1 cellular context compared by ENCODE assay signal in the genomic region with DNA sequence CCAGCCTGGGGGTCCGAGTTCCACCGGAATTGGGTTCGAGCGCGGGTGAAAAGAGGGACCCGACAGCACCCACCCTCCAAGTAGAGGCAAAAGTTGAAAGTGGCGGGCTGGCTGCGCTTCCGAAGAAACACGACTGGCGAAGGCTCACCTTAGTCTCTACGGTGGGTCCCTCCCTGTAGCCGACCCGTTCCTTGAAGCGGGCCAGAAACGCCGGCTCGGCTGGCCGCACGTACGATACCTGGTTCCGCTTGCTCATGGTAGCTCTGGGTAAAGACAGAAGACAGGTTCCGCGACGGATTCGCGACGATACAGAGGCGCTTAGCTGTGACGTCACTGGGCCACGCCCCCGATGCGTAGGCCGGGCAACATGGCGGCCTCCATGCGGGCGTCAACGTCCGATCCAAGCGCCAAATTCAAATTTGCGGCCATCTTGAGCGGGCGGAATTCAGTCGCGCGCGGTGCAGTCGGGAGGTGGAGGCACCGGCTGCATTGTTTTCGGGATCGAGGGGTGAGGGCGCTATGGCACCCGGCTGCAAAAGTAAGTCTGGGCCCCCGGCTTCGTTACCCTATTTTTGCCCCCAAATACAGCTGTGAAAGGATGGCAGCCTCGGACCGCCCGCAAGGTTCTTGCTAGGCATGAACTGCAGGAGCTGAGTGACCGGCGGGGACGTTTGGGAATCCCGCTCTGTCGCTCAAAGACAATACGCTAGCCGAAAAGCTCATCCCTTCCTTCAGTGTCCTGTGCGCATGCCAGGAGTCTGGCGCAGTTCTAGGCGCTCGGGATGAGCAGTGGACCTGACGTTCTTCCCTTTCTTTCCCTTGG.
TF ChIP-seq lines count a peak whose summit lies in the region.

KIAA1143 (minus strand) TSS at position 273 of the 823 bp plus-strand sequence; CDS start at position 256, 17 bp downstream.
A gene with protein sequence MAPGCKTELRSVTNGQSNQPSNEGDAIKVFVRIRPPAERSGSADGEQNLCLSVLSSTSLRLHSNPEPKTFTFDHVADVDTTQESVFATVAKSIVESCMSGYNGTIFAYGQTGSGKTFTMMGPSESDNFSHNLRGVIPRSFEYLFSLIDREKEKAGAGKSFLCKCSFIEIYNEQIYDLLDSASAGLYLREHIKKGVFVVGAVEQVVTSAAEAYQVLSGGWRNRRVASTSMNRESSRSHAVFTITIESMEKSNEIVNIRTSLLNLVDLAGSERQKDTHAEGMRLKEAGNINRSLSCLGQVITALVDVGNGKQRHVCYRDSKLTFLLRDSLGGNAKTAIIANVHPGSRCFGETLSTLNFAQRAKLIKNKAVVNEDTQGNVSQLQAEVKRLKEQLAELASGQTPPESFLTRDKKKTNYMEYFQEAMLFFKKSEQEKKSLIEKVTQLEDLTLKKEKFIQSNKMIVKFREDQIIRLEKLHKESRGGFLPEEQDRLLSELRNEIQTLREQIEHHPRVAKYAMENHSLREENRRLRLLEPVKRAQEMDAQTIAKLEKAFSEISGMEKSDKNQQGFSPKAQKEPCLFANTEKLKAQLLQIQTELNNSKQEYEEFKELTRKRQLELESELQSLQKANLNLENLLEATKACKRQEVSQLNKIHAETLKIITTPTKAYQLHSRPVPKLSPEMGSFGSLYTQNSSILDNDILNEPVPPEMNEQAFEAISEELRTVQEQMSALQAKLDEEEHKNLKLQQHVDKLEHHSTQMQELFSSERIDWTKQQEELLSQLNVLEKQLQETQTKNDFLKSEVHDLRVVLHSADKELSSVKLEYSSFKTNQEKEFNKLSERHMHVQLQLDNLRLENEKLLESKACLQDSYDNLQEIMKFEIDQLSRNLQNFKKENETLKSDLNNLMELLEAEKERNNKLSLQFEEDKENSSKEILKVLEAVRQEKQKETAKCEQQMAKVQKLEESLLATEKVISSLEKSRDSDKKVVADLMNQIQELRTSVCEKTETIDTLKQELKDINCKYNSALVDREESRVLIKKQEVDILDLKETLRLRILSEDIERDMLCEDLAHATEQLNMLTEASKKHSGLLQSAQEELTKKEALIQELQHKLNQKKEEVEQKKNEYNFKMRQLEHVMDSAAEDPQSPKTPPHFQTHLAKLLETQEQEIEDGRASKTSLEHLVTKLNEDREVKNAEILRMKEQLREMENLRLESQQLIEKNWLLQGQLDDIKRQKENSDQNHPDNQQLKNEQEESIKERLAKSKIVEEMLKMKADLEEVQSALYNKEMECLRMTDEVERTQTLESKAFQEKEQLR (N-terminal part only) (plus strand): TSS at position 448 of the 823 bp plus-strand sequence. CDS start 72 bp downstream, at position 520.

TF ChIP-seq in A549, 52 proteins besides CTCF, POLR2A, EP300 and RAD21 (continued from another document):
- 0 out of 3 replicates have a peak, but pooled peaks have one; percentile 19 for TF ChIP-seq BCL3 (IDR thresholded peaks at IDR 0.05)
- TF ChIP-seq ELK1 (IDR thresholded peaks at IDR 0.05; ENCODE audit: low read depth, low read length), result no peak
- TF ChIP-seq HEYL (CRISPR knock-in tag; IDR thresholded peaks at IDR 0.05), result no peak
- peak in 1 of 2 experiments; percentile 78; a peak in 2 of 5 replicates for TF ChIP-seq JUN (IDR thresholded peaks at IDR 0.05)
